Comparison of ENCODE assay signal across 4 cellular contexts in genomic region chr17:58049533-58049932, GRCh38.
"Had no signal": no experiment of that assay in that cellular context is flagged by ENCODE, and none has a peak within 500 bp of the region (broad histone marks: within the 10 kb centered on the region; RNA-seq: fewer than 3 reads in every experiment).

No MANE protein-coding gene starts in this region.

- DNase-seq: GOT3, H7, HCEC 1CT, IMR-90 had no signal
